In genomic region chr1:17494114-17494729, GRCh38 we compare ENCODE assay signal across 8 cellular contexts. TPM values are rescaled to one million over a fixed set of nuclear protein-coding genes. Genes with fewer than 3 reads are reported as not detected.
DNase-seq lines count a peak whose midpoint lies in the region; ATAC-seq and TF ChIP-seq lines count a peak whose summit lies in the region.

No MANE protein-coding gene starts in this region.

- H3K4me1 Mint-ChIP-seq in activated CD4-positive, alpha-beta memory T cell treated with anti-CD3 and anti-CD28 coated beads, Interleukin-2, amount 10 ng/mL, durations not matched to agents 7 days and 5 days: no peaks in the 10 kb centered on the region
- peaks cover 0 to 4% of the 10 kb centered on the region in 2 donors for H3K4me1 Mint-ChIP-seq in effector memory CD8-positive, alpha-beta T cell (ENCODE audit: low read depth in 2 of 2)
- H3K4me1 Mint-ChIP-seq in mesothelial cell of epicardium: peaks cover 4% of the 10 kb centered on the region

- H2AFZ ChIP-seq in GM23248: no peak overlapping the region

- H3K36me3 Mint-ChIP-seq in activated CD4-positive, alpha-beta memory T cell treated with anti-CD3 and anti-CD28 coated beads, Interleukin-2, amount 10 ng/mL, durations not matched to agents 7 days and 5 days (ENCODE audit: low read depth): no peaks in the 10 kb centered on the region
- H3K36me3 Mint-ChIP-seq in effector memory CD8-positive, alpha-beta T cell (ENCODE audit: insufficient read depth): no peaks in the 10 kb centered on the region
- H3K36me3 Mint-ChIP-seq in mesothelial cell of epicardium: no peaks in the 10 kb centered on the region

- in situ Hi-C loops in GM23248 (cut with MboI): loop anchor here (25.0 kb wide), 1 partner anchor 418 kb away; no protein-coding TSS in a partner anchor

- no peaks in the 10 kb centered on the region for H3K9me3 ChIP-seq in GM23248 (ENCODE audit: low read depth)

- no peaks in the 10 kb centered on the region for H3K27me3 ChIP-seq in GM23248 (replicated peaks; ENCODE audit: insufficient read depth)

- H3K27ac ChIP-seq in GM23248: no peak overlapping the region

- H3K4me3 ChIP-seq in AG09309 (ENCODE audit: control insufficient read depth, low read depth, low read length) (no peak overlapping the region), GM23248 (no peak overlapping the region)

- no peaks in the 10 kb centered on the region for H3K9me2 ChIP-seq in GM23248 (ENCODE audit: insufficient read depth)

- TF ChIP-seq CTCF in AG09309 (IDR thresholded peaks at IDR 0.05; ENCODE audit: control insufficient read depth, insufficient read depth, low read depth, low read length, missing control alignments) (peak; percentile 93), mesothelial cell of epicardium (IDR thresholded peaks at IDR 0.05; ENCODE audit: unreplicated experiment) (peak; percentile 69)

- DNase-seq in AG09309 (ENCODE audit: low read depth) (no peak), GM23248 (peak; percentile 84), NCI-H774 (lab: John Stamatoyannopoulos, UW) (peak; percentile 4), mesothelial cell of epicardium (ENCODE audit: low spot score in 2 of 2, unreplicated experiment in 2 of 2) (peak in 1 of 2 experiments; percentile 71), NCI-H446 treated with DMSO at 0.1 percent for 48 hours (lab: John Stamatoyannopoulos, UW) (no peak)
- peak; percentile 70 for DNase-seq in activated CD4-positive, alpha-beta memory T cell treated with anti-CD3 and anti-CD28 coated beads, Interleukin-2, amount 10 ng/mL, durations not matched to agents 7 days and 5 days
- DNase-seq in effector memory CD8-positive, alpha-beta T cell: peak; percentile 36 to 46 (median 41)
- DNase-seq in stimulated activated CD8-positive, alpha-beta memory T cell treated with anti-CD3 and anti-CD28 coated beads, Interleukin-4, amount 100 ng/mL, for 24 hours (ENCODE audit: low read depth): peak; percentile 49

- no peak overlapping the region for H3K4me2 ChIP-seq in GM23248 (ENCODE audit: unreplicated experiment)

- H4K20me1 ChIP-seq in GM23248 (ENCODE audit: insufficient read depth): no peaks in the 10 kb centered on the region

- no peaks in the 10 kb centered on the region for H3K79me2 ChIP-seq in GM23248 (ENCODE audit: insufficient read depth)

- peak; percentile 55 for ATAC-seq in effector memory CD8-positive, alpha-beta T cell (replicated peaks)

- H3K4me3 Mint-ChIP-seq in activated CD4-positive, alpha-beta memory T cell treated with anti-CD3 and anti-CD28 coated beads, Interleukin-2, amount 10 ng/mL, durations not matched to agents 7 days and 5 days: no peak overlapping the region
- H3K4me3 Mint-ChIP-seq in effector memory CD8-positive, alpha-beta T cell: no peak overlapping the region
- no peak overlapping the region for H3K4me3 Mint-ChIP-seq in mesothelial cell of epicardium

- H3K27ac Mint-ChIP-seq in activated CD4-positive, alpha-beta memory T cell treated with anti-CD3 and anti-CD28 coated beads, Interleukin-2, amount 10 ng/mL, durations not matched to agents 7 days and 5 days: no peak overlapping the region
- H3K27ac Mint-ChIP-seq in effector memory CD8-positive, alpha-beta T cell: no peak overlapping the region
- no peak overlapping the region for H3K27ac Mint-ChIP-seq in mesothelial cell of epicardium

- no peak overlapping the region for H3K9ac ChIP-seq in GM23248

- H3K4me1 ChIP-seq in GM23248 (ENCODE audit: insufficient read depth): no peaks in the 10 kb centered on the region

- CTCF ChIA-PET in activated CD4-positive, alpha-beta memory T cell treated with anti-CD3 and anti-CD28 coated beads, Interleukin-2, amount 10 ng/mL, durations not matched to agents 7 days and 5 days (lab: Charles Lee): interaction anchor here (1.3 to 2.1 kb wide), 2 partner anchors 19 to 112 kb away, joined by 3 to 9 read pairs; no protein-coding TSS in a partner anchor

- WGBS in GM23248 (ENCODE audit: low coverage in 1 of 2, low lambda C conversion rate in 2 of 2, missing lambda C conversion rate in 2 of 2), 2 experiments: 19 to 21% methylated on average over 5 of the region's 5 CpGs

- POLR2A ChIA-PET in activated CD4-positive, alpha-beta memory T cell treated with anti-CD3 and anti-CD28 coated beads, Interleukin-2, amount 10 ng/mL, durations not matched to agents 7 days and 5 days (lab: Charles Lee): no interaction called here

- peaks cover 9% of the 10 kb centered on the region for H3K27me3 Mint-ChIP-seq in activated CD4-positive, alpha-beta memory T cell treated with anti-CD3 and anti-CD28 coated beads, Interleukin-2, amount 10 ng/mL, durations not matched to agents 7 days and 5 days
- peaks cover 0 to 30% of the 10 kb centered on the region in 2 donors for H3K27me3 Mint-ChIP-seq in effector memory CD8-positive, alpha-beta T cell
- H3K27me3 Mint-ChIP-seq in mesothelial cell of epicardium (ENCODE audit: low read depth): no peaks in the 10 kb centered on the region

- no peaks in the 10 kb centered on the region for H3F3A ChIP-seq in GM23248 (ENCODE audit: insufficient read depth)

- H3K9me3 Mint-ChIP-seq in activated CD4-positive, alpha-beta memory T cell treated with anti-CD3 and anti-CD28 coated beads, Interleukin-2, amount 10 ng/mL, durations not matched to agents 7 days and 5 days: no peaks in the 10 kb centered on the region
- H3K9me3 Mint-ChIP-seq in effector memory CD8-positive, alpha-beta T cell: no peaks in the 10 kb centered on the region
- peaks cover 18% of the 10 kb centered on the region for H3K9me3 Mint-ChIP-seq in mesothelial cell of epicardium

- H3K36me3 ChIP-seq in GM23248 (ENCODE audit: low read depth): no peaks in the 10 kb centered on the region

RNA-seq across cellular contexts. Expression of gene ARHGEF10L, which starts 45.3 kb away (rescaled TPM):
- 16.1 and 19.3 TPM in 2 replicates for total RNA-seq in GM23248 (2014; rRNA removed; shearing (Covaris generic))
- 6.0 TPM in 2 replicates for polyA plus RNA-seq in GM23248 (2016; fragmentation: Nextera tagmentation; extraction: Ambion mirVana)
- not detected for total RNA-seq in activated CD4-positive, alpha-beta memory T cell treated with anti-CD3 and anti-CD28 coated beads, Interleukin-2, amount 10 ng/mL, durations not matched to agents 7 days and 5 days
- 31.3 to 33.1 TPM (median 32.6 TPM) in 3 replicates for total RNA-seq in mesothelial cell of epicardium

RNA-seq across cellular contexts. Expression of gene RCC2, which starts 54.7 kb away (rescaled TPM):
- 34.4 and 38.3 TPM in 2 replicates for total RNA-seq in GM23248 (2014; rRNA removed; shearing (Covaris generic))
- polyA plus RNA-seq in GM23248 (2016; fragmentation: Nextera tagmentation; extraction: Ambion mirVana): 10.9 and 11.3 TPM in 2 replicates
- total RNA-seq in activated CD4-positive, alpha-beta memory T cell treated with anti-CD3 and anti-CD28 coated beads, Interleukin-2, amount 10 ng/mL, durations not matched to agents 7 days and 5 days: 100 to 1,000 TPM; 111 to 114 TPM
- 155 to 164 TPM (median 159 TPM) in 3 replicates for total RNA-seq in mesothelial cell of epicardium

Comparison
In these comparisons a context has a peak if more than half of its experiments do, and no peak if none do; other contexts are left out.
1. DNase-seq: peak in GM23248 (single experiment), NCI-H774 (single experiment), activated CD4-positive, alpha-beta memory T cell treated with anti-CD3 and anti-CD28 coated beads, Interleukin-2, amount 10 ng/mL, durations not matched to agents 7 days and 5 days (single experiment), effector memory CD8-positive, alpha-beta T cell (3 of 3) and stimulated activated CD8-positive, alpha-beta memory T cell treated with anti-CD3 and anti-CD28 coated beads, Interleukin-4, amount 100 ng/mL, for 24 hours (single experiment); none in AG09309 (single experiment) and NCI-H446 treated with DMSO at 0.1 percent for 48 hours (single experiment).
2. RNA of gene ARHGEF10L, which starts 45.3 kb away (total RNA-seq): 31.3 to 33.1 TPM in mesothelial cell of epicardium and 16.1 to 19.3 TPM in GM23248; not detected in activated CD4-positive, alpha-beta memory T cell treated with anti-CD3 and anti-CD28 coated beads, Interleukin-2, amount 10 ng/mL, durations not matched to agents 7 days and 5 days; every median in the first group is over 10 times any median in the second.